Comparison of ENCODE assay signal across 23 cellular contexts in the genomic region with DNA sequence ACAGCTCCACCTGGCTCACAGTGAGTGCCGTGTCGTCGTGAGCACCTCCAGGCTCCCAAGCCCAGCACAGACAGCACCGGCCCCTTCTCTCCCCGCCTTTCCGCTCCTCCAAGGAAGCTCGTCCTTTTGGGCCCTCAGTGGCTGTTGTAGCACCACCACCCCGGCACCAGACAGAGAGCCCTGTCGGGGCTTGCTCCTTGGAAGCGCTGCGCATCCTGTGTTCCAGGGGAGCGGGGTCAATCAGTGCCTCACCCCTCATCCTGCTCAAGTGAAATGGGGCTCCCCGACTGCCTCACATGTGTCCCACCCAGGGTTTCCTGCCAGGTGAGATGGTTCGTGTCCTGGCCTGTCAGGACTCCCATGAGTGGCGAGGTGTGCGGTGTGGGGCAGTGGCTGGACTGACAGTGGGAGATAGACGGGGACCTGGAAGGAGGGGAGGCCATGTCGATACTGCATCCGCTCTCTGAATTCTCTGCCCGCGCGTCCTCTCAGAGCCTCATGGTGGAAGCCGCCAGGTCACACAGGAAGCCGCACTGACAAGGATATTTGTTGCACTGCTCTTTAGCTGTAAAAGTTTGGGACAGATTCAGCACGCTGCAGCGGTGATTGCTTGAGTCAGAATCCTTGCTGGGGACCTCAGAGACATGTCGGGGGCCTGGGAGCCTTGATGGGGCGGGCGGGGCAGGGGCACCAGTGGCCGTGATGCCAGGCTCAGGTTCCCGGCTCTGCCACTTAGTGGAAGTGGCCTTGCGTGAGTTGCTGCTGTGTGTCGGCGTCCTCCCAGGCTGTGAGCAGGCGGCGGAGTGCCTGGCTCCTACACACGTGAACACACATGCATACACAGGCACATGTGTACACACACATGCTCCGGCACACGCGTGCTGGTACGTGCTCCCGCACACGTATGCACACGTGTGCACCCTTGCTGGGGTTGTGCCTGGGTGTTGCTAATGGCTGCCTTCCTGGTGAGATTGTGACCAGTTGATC.
DNase-seq lines count a peak whose midpoint lies in the region; ATAC-seq, FAIRE-seq and TF ChIP-seq lines count a peak whose summit lies in the region.
"Had no signal": no experiment of that assay in that cellular context is flagged by ENCODE, and none has a peak within 500 bp of the region (broad histone marks: within the 10 kb centered on the region; RNA-seq: fewer than 3 reads in every experiment).

No MANE protein-coding gene starts in this region.

- peaks cover 2% of the 10 kb centered on the region for H3K27me3 Mint-ChIP-seq in activated naive CD8-positive, alpha-beta T cell treated with anti-CD3 and anti-CD28 coated beads, Interleukin-2, amount 10 ng/mL, durations not matched to agents 7 days and 5 days
- no peaks in the 10 kb centered on the region for H3K27me3 Mint-ChIP-seq in activated naive CD8-positive, alpha-beta T cell treated with anti-CD3 and anti-CD28 coated beads, Interleukin-2, amount 50 U/mL, for 24 hours
- H3K27me3 Mint-ChIP-seq: activated CD4-positive, alpha-beta memory T cell treated with anti-CD3 and anti-CD28 coated beads, Interleukin-2, amount 10 ng/mL, durations not matched to agents 7 days and 5 days had no signal

- H2BK15ac ChIP-seq in H1 (ENCODE audit: low read length), result no peak overlapping the region

- peak; percentile 24 for DNase-seq in activated naive CD8-positive, alpha-beta T cell treated with anti-CD3 and anti-CD28 coated beads, Interleukin-2, amount 10 ng/mL, durations not matched to agents 7 days and 5 days
- DNase-seq in activated naive CD8-positive, alpha-beta T cell treated with anti-CD3 and anti-CD28 coated beads, Interleukin-2, amount 50 U/mL, for 24 hours, result no peak
- DNase-seq in H1 (ENCODE audit: low read depth in 1 of 2, low spot score in 2 of 2) (no peak), lower lobe of right lung (peak; percentile 39), tibial nerve (ENCODE audit: low spot score in 2 of 2) (no peak), stomach (no peak), EL (no peak)
- DNase-seq in stimulated activated naive CD4-positive, alpha-beta T cell treated with Interleukin-2 at 50 U/mL for 16 hours (lab: John Stamatoyannopoulos, UW), result no peak
- DNase-seq: activated CD4-positive, alpha-beta memory T cell treated with anti-CD3 and anti-CD28 coated beads, Interleukin-2, amount 10 ng/mL, durations not matched to agents 7 days and 5 days; activated T-cell treated with anti-CD3 and anti-CD28 coated beads for 4 hours; dermis blood vessel endothelial cell; immature natural killer cell; Karpas-422; mammary epithelial cell; MV-4-11; NCI-H1694; NCI-H2171 treated with DMSO at 0.1 percent for 48 hours; NCI-H526 treated with DMSO at 0.1 percent for 48 hours; testis had no signal

- TF ChIP-seq CTCF in H1 (IDR thresholded peaks at IDR 0.05; ENCODE audit: control extremely low read depth in 1 of 3, insufficient read depth in 1 of 3, low read depth in 1 of 3, low read length in 3 of 3) (no peak), lower lobe of right lung (IDR thresholded peaks at IDR 0.05) (no peak), tibial nerve (IDR thresholded peaks at IDR 0.05) (no peak), stomach (IDR thresholded peaks at IDR 0.05) (no peak)

- H2BK12ac ChIP-seq in H1 (ENCODE audit: low read depth, low read length), result no peak overlapping the region

- intact Hi-C loops in lower lobe of right lung (cut with DNase I), result no loop called here
- intact Hi-C loops in stomach (cut with DNase I; ENCODE audit: low total_unique reads), result loop anchor here (10.0 kb wide), 1 partner anchor 260 kb away; no protein-coding TSS in a partner anchor

- 91% methylated on average over 40 of the region's 44 CpGs; no CpG with 5 or more reads in 1 of the 2 experiments for WGBS in H1 (ENCODE audit: extremely low coverage in 1 of 2, insufficient coverage in 1 of 2, insufficient read length in 1 of 2, insufficient replicate concordance in 2 of 2, low coverage in 1 of 2, low lambda C conversion rate in 2 of 2, missing lambda C conversion rate in 1 of 2), 2 experiments
- 90 to 92% methylated on average over 38 to 41 of the region's 44 CpGs for WGBS in tibial nerve, 2 donors
- whole genome bisulfite sequencing in stomach, 5 donors, result 90 to 94% (median 92%) methylated on average over 35 to 44 of the region's 44 CpGs

- H4K5ac ChIP-seq in H1 (ENCODE audit: insufficient read length, low read depth, low read length), result no peak overlapping the region

- H3K4me1 Mint-ChIP-seq in activated naive CD8-positive, alpha-beta T cell treated with anti-CD3 and anti-CD28 coated beads, Interleukin-2, amount 10 ng/mL, durations not matched to agents 7 days and 5 days, result peaks cover 3% of the 10 kb centered on the region
- H3K4me1 Mint-ChIP-seq in activated naive CD8-positive, alpha-beta T cell treated with anti-CD3 and anti-CD28 coated beads, Interleukin-2, amount 50 U/mL, for 24 hours, result peaks cover 4% of the 10 kb centered on the region
- H3K4me1 Mint-ChIP-seq: activated CD4-positive, alpha-beta memory T cell treated with anti-CD3 and anti-CD28 coated beads, Interleukin-2, amount 10 ng/mL, durations not matched to agents 7 days and 5 days; immature natural killer cell had no signal

- H3K4me3 ChIP-seq in H1 (ENCODE audit: extremely low read depth in 1 of 4, insufficient read depth in 2 of 4, low read depth in 3 of 4, low read length in 4 of 4), result no peak overlapping the region
- H3K4me3 ChIP-seq in lower lobe of right lung, result no peak overlapping the region
- no peak overlapping the region for H3K4me3 ChIP-seq in tibial nerve
- H3K4me3 ChIP-seq in stomach, result no peak overlapping the region
- H3K4me3 ChIP-seq: testis had no signal

- H3K36me3 ChIP-seq in H1 (ENCODE audit: control insufficient read depth in 2 of 4, insufficient read depth in 4 of 4, low read length in 3 of 4) (no peaks in the 10 kb centered on the region), lower lobe of right lung (no peaks in the 10 kb centered on the region), tibial nerve (peaks cover 0 to 11% (median 0%) of the 10 kb centered on the region in 3 donors), stomach (peaks cover 0 to 30% (median 14%) of the 10 kb centered on the region in 4 donors)

- H4K8ac ChIP-seq in H1 (ENCODE audit: extremely low read depth, insufficient read depth, low read length), result peak overlapping the region; percentile 83

- TF ChIP-seq POLR2A in H1 (IDR thresholded peaks at IDR 0.05; ENCODE audit: control extremely low read depth in 1 of 2, low read depth in 2 of 2, low read length in 2 of 2), result no peak
- no peak for TF ChIP-seq POLR2A in tibial nerve (IDR thresholded peaks at IDR 0.05)
- no peak for TF ChIP-seq POLR2A in stomach (IDR thresholded peaks at IDR 0.05)

- H3K36me3 Mint-ChIP-seq in activated naive CD8-positive, alpha-beta T cell treated with anti-CD3 and anti-CD28 coated beads, Interleukin-2, amount 10 ng/mL, durations not matched to agents 7 days and 5 days, result no peaks in the 10 kb centered on the region
- no peaks in the 10 kb centered on the region for H3K36me3 Mint-ChIP-seq in activated naive CD8-positive, alpha-beta T cell treated with anti-CD3 and anti-CD28 coated beads, Interleukin-2, amount 50 U/mL, for 24 hours (ENCODE audit: low read depth)

- H4K91ac ChIP-seq in H1 (replicated peaks; ENCODE audit: insufficient read length, low read length), result no peak overlapping the region

- H3K27ac Mint-ChIP-seq in activated naive CD8-positive, alpha-beta T cell treated with anti-CD3 and anti-CD28 coated beads, Interleukin-2, amount 10 ng/mL, durations not matched to agents 7 days and 5 days, result no peak overlapping the region
- no peak overlapping the region for H3K27ac Mint-ChIP-seq in activated naive CD8-positive, alpha-beta T cell treated with anti-CD3 and anti-CD28 coated beads, Interleukin-2, amount 50 U/mL, for 24 hours
- H3K27ac Mint-ChIP-seq: activated CD4-positive, alpha-beta memory T cell treated with anti-CD3 and anti-CD28 coated beads, Interleukin-2, amount 10 ng/mL, durations not matched to agents 7 days and 5 days; immature natural killer cell had no signal

- peak overlapping the region; percentile 32; the same call in 1 of the 2 replicates for H3K18ac ChIP-seq in H1 (ENCODE audit: extremely low read depth, low read length)

- no peak overlapping the region for H3K9ac ChIP-seq in H1 (replicated peaks in 1 of 4; ENCODE audit: extremely low read depth in 1 of 4, low read depth in 3 of 4, low read length in 3 of 4)

- H3K23ac ChIP-seq in H1 (ENCODE audit: insufficient read length), result no peak overlapping the region

- H3K27ac ChIP-seq in H1 (ENCODE audit: low read depth, low read length) (no peak overlapping the region), lower lobe of right lung (no peak overlapping the region), tibial nerve (peak overlapping the region in 3 of 4 donors; percentile 12 to 39 (median 21)), stomach (no peak overlapping the region)
- H3K27ac ChIP-seq: testis had no signal

- no peak overlapping the region for H2AFZ ChIP-seq in H1 (ENCODE audit: low read length)

- no peak for FAIRE-seq in H1 (lab: Jason Lieb, UNC)
- FAIRE-seq: bronchial epithelial cell, endothelial cell of umbilical vein, GM12891, GM19239 had no signal

- no peaks in the 10 kb centered on the region for H3K23me2 ChIP-seq in H1 (ENCODE audit: low read depth, low read length)

- peaks cover 0 to 2% of the 10 kb centered on the region in 2 experiments; a peak in 1 of 4 replicates for H3K79me2 ChIP-seq in H1 (ENCODE audit: control insufficient read depth in 1 of 2, insufficient read depth in 2 of 2, low read length in 2 of 2)

- H3K14ac ChIP-seq in H1 (ENCODE audit: insufficient read length), result no peak overlapping the region

- POLR2A ChIA-PET in activated naive CD8-positive, alpha-beta T cell treated with anti-CD3 and anti-CD28 coated beads, Interleukin-2, amount 10 ng/mL, durations not matched to agents 7 days and 5 days (lab: Charles Lee), result no interaction called here
- POLR2A ChIA-PET in H1 (lab: Charles Lee; ENCODE audit: partially characterized antibody), result no interaction called here

- no peak for TF ChIP-seq RAD21 in H1 (IDR thresholded peaks at IDR 0.05 in 1 of 2, conservative IDR thresholded peaks at IDR 0.05 in 1 of 2; ENCODE audit: low read depth in 2 of 2, low read length in 2 of 2)

- H3K9me3 ChIP-seq in H1 (ENCODE audit: insufficient read depth in 2 of 2, low read depth in 1 of 2, low read length in 1 of 2) (no peaks in the 10 kb centered on the region), lower lobe of right lung (no peaks in the 10 kb centered on the region), tibial nerve (no peaks in the 10 kb centered on the region), stomach (no peaks in the 10 kb centered on the region)
- H3K9me3 ChIP-seq: testis had no signal

- no peak overlapping the region for H3K4me2 ChIP-seq in H1 (ENCODE audit: insufficient read depth in 1 of 2, low read depth in 2 of 2, low read length in 2 of 2)

- CTCF ChIA-PET in H1 (lab: Charles Lee; ENCODE audit: partially characterized antibody), result interaction anchor here (0.7 to 5.0 kb wide), 8 partner anchors 10 to 443 kb away, joined by 3 to 37 read pairs (median 4); no protein-coding TSS in a partner anchor

- H3K56ac ChIP-seq in H1 (replicated peaks; ENCODE audit: insufficient read length, low read depth, low read length), result no peak overlapping the region

- peaks cover 2% of the 10 kb centered on the region for H3K79me1 ChIP-seq in H1 (ENCODE audit: low read depth, low read length)

- no peaks in the 10 kb centered on the region for H3K9me3 Mint-ChIP-seq in activated naive CD8-positive, alpha-beta T cell treated with anti-CD3 and anti-CD28 coated beads, Interleukin-2, amount 10 ng/mL, durations not matched to agents 7 days and 5 days
- no peaks in the 10 kb centered on the region for H3K9me3 Mint-ChIP-seq in activated naive CD8-positive, alpha-beta T cell treated with anti-CD3 and anti-CD28 coated beads, Interleukin-2, amount 50 U/mL, for 24 hours
- H3K9me3 Mint-ChIP-seq: activated CD4-positive, alpha-beta memory T cell treated with anti-CD3 and anti-CD28 coated beads, Interleukin-2, amount 10 ng/mL, durations not matched to agents 7 days and 5 days; immature natural killer cell had no signal

- no peak overlapping the region for H2AK5ac ChIP-seq in H1 (ENCODE audit: low read depth, low read length)

- ATAC-seq in activated naive CD8-positive, alpha-beta T cell treated with anti-CD3 and anti-CD28 coated beads, Interleukin-2, amount 10 ng/mL, durations not matched to agents 7 days and 5 days (ENCODE audit: low read depth), result no peak
- ATAC-seq in activated naive CD8-positive, alpha-beta T cell treated with anti-CD3 and anti-CD28 coated beads, Interleukin-2, amount 50 U/mL, for 24 hours, result no peak
- ATAC-seq in lower lobe of right lung, result no peak

- H2BK120ac ChIP-seq in H1 (replicated peaks; ENCODE audit: low read depth, low read length), result no peak overlapping the region

- no peak overlapping the region for H2BK20ac ChIP-seq in H1 (ENCODE audit: low read length)

- H3K4me3 Mint-ChIP-seq in activated naive CD8-positive, alpha-beta T cell treated with anti-CD3 and anti-CD28 coated beads, Interleukin-2, amount 10 ng/mL, durations not matched to agents 7 days and 5 days, result no peak overlapping the region
- no peak overlapping the region for H3K4me3 Mint-ChIP-seq in activated naive CD8-positive, alpha-beta T cell treated with anti-CD3 and anti-CD28 coated beads, Interleukin-2, amount 50 U/mL, for 24 hours
- H3K4me3 Mint-ChIP-seq: activated CD4-positive, alpha-beta memory T cell treated with anti-CD3 and anti-CD28 coated beads, Interleukin-2, amount 10 ng/mL, durations not matched to agents 7 days and 5 days; immature natural killer cell had no signal

- H4K20me1 ChIP-seq in H1 (replicated peaks in 1 of 2; ENCODE audit: control insufficient read depth in 1 of 2, insufficient read depth in 2 of 2, low read length in 2 of 2), result peaks cover 4 to 7% of the 10 kb centered on the region in 2 experiments

- H3K4ac ChIP-seq in H1 (replicated peaks; ENCODE audit: insufficient read length, low read depth, low read length), result peak overlapping the region; percentile 59

- H2BK5ac ChIP-seq in H1 (ENCODE audit: low read depth, low read length), result no peak overlapping the region

- no peak for TF ChIP-seq EP300 in H1 (IDR thresholded peaks at IDR 0.05; ENCODE audit: borderline replicate concordance in 1 of 2, low read depth in 2 of 2, low read length in 2 of 2)
- TF ChIP-seq EP300 in tibial nerve (IDR thresholded peaks at IDR 0.05), result no peak
- TF ChIP-seq EP300 in stomach (IDR thresholded peaks at IDR 0.05), result no peak

- H3K4me1 ChIP-seq in H1 (replicated peaks in 1 of 4; ENCODE audit: control insufficient read depth in 3 of 4, insufficient read depth in 4 of 4, low read length in 3 of 4) (no peaks in the 10 kb centered on the region), lower lobe of right lung (no peaks in the 10 kb centered on the region), tibial nerve (peaks cover 0 to 33% (median 6%) of the 10 kb centered on the region in 4 donors), stomach (peaks cover 0 to 67% (median 26%) of the 10 kb centered on the region in 4 donors)

- H3K27me3 ChIP-seq in H1 (replicated peaks in 1 of 4; ENCODE audit: control insufficient read depth in 3 of 4, extremely low read depth in 1 of 4, insufficient read depth in 3 of 4, low read length in 3 of 4), result peaks cover 0 to 2% (median 0%) of the 10 kb centered on the region in 4 experiments; a peak in 1 of 7 replicates
- H3K27me3 ChIP-seq in lower lobe of right lung (ENCODE audit: low read depth), result no peaks in the 10 kb centered on the region
- H3K27me3 ChIP-seq in tibial nerve, result no peaks in the 10 kb centered on the region
- no peaks in the 10 kb centered on the region for H3K27me3 ChIP-seq in stomach
- H3K27me3 ChIP-seq: testis had no signal

Comparison
In these comparisons a context has a peak if more than half of its experiments do, and no peak if none do; other contexts are left out.
1. DNase-seq: peak in activated naive CD8-positive, alpha-beta T cell treated with anti-CD3 and anti-CD28 coated beads, Interleukin-2, amount 10 ng/mL, durations not matched to agents 7 days and 5 days (single experiment) and lower lobe of right lung (single experiment); none in activated naive CD8-positive, alpha-beta T cell treated with anti-CD3 and anti-CD28 coated beads, Interleukin-2, amount 50 U/mL, for 24 hours (single experiment), H1 (0 of 2), tibial nerve (0 of 2), stomach (single experiment), EL (single experiment) and stimulated activated naive CD4-positive, alpha-beta T cell treated with Interleukin-2 at 50 U/mL for 16 hours (single experiment).
2. H3K27ac ChIP-seq: peak in tibial nerve (3 of 4); none in H1 (single experiment), lower lobe of right lung (single experiment) and stomach (0 of 5).